In genomic region chr1:29828526-29829447, GRCh38 we compare ENCODE assay signal across 15 cellular contexts.
"Had no signal": no experiment of that assay in that cellular context is flagged by ENCODE, and none has a peak within 500 bp of the region (broad histone marks: within the 10 kb centered on the region; RNA-seq: fewer than 3 reads in every experiment).

No MANE protein-coding gene starts in this region.

- DNase-seq: activated CD4-positive, alpha-beta T cell treated with anti-CD3 and anti-CD28 coated beads, Interleukin-2, amount 10 ng/mL, durations not matched to agents 24 days and 14 days; activated CD4-positive, CD25-positive, alpha-beta regulatory T cell; activated T-cell treated with anti-CD3 and anti-CD28 coated beads, Interleukin-2, amount 50 U/mL, for 1 hour; caudate nucleus; effector CD4-positive, alpha-beta T cell; esophagus squamous epithelium; hippocampal formation; mesendoderm; occipital lobe; stimulated activated CD4-positive, alpha-beta T cell treated with anti-CD3 and anti-CD28 coated beads, Interleukin-12 subunit alpha, Interleukin-12 subunit beta, amount 100 ng/mL, for 4 hours; stimulated activated CD4-positive, alpha-beta T cell treated with anti-CD3 and anti-CD28 coated beads, Interleukin-2, amount 100 ng/mL, for 24 hours had no signal

- H3K9me3 ChIP-seq: colonic mucosa, esophagus squamous epithelium had no signal

- H3K4me1 ChIP-seq: colonic mucosa, esophagus squamous epithelium had no signal

- ATAC-seq: activated naive CD4-positive, alpha-beta T cell treated with anti-CD3 and anti-CD28 coated beads, Interleukin-2, amount 50 U/mL, for 72 hours; natural killer cell treated with Interleukin-12 subunit alpha and Interleukin-12 subunit beta and Interleukin-15 and Interleukin-18, amount 100 ng/mL, for 72 hours; stimulated activated effector memory CD8-positive, alpha-beta T cell treated with anti-CD3 and anti-CD28 coated beads, Interleukin-12 subunit alpha, Interleukin-12 subunit beta, amount 100 ng/mL, for 72 hours had no signal

- H3K4me3 ChIP-seq: colonic mucosa, esophagus squamous epithelium had no signal

- H3K27ac ChIP-seq: colonic mucosa, esophagus squamous epithelium had no signal

- H3K36me3 ChIP-seq: colonic mucosa, esophagus squamous epithelium had no signal

- H3K27me3 ChIP-seq: colonic mucosa had no signal
